ENCODE assay signal across 1 cellular context in genomic region chr10:3192856-3193635, GRCh38.
TF ChIP-seq lines count a peak whose summit lies in the region.

No MANE protein-coding gene starts in this region.

TF ChIP-seq in HEK293, 187 proteins besides CTCF, POLR2A, EP300 and RAD21 (continued from another document and continues in another):
- TF ChIP-seq ZNF121 (tag by site-specific recombination; IDR thresholded peaks at IDR 0.05) (no peak), ZNF692 (tag by site-specific recombination; IDR thresholded peaks at IDR 0.05) (no peak), ZNF24 (tag by site-specific recombination; IDR thresholded peaks at IDR 0.05) (peak; percentile 66; the same call in 1 of the 2 replicates), ZSCAN16 (tag by site-specific recombination; IDR thresholded peaks at IDR 0.05) (no peak), ZNF211 (tag by site-specific recombination; IDR thresholded peaks at IDR 0.05; ENCODE audit: low read depth) (no peak), ZNF514 (tag by site-specific recombination; IDR thresholded peaks at IDR 0.05) (no peak), ZNF600 (tag by site-specific recombination; IDR thresholded peaks at IDR 0.05) (peak; percentile 59; the same call in 1 of the 2 replicates), ZNF140 (tag by site-specific recombination; IDR thresholded peaks at IDR 0.05) (no peak), ZNF48 (tag by site-specific recombination; IDR thresholded peaks at IDR 0.05) (no peak), ZNF155 (tag by site-specific recombination; IDR thresholded peaks at IDR 0.05) (no peak), ZNF311 (tag by site-specific recombination; IDR thresholded peaks at IDR 0.05; ENCODE audit: borderline replicate concordance) (no peak), ZNF280C (tag by site-specific recombination; IDR thresholded peaks at IDR 0.05) (no peak), YY2 (tag by site-specific recombination; IDR thresholded peaks at IDR 0.05) (no peak), HOXA7 (CRISPR knock-in tag; IDR thresholded peaks at IDR 0.05; ENCODE audit: borderline replicate concordance) (no peak), IKZF3 (tag by site-specific recombination; IDR thresholded peaks at IDR 0.05) (no peak), ZNF148 (tag by site-specific recombination; IDR thresholded peaks at IDR 0.05; ENCODE audit: borderline replicate concordance) (no peak), ZNF175 (tag by site-specific recombination; IDR thresholded peaks at IDR 0.05) (no peak), ZBTB48 (tag by site-specific recombination; IDR thresholded peaks at IDR 0.05) (0 out of 2 replicates have a peak, but pooled peaks have one; percentile 41), ZNF561 (tag by site-specific recombination; IDR thresholded peaks at IDR 0.05; ENCODE audit: borderline replicate concordance) (no peak), ZNF629 (tag by site-specific recombination; IDR thresholded peaks at IDR 0.05) (peak; percentile 50), ZNF157 (tag by site-specific recombination; IDR thresholded peaks at IDR 0.05) (no peak), ZNF416 (tag by site-specific recombination; IDR thresholded peaks at IDR 0.05) (no peak), ZFHX2 (tag by site-specific recombination; conservative IDR thresholded peaks at IDR 0.05) (no peak), EGR2 (tag by site-specific recombination; IDR thresholded peaks at IDR 0.05; ENCODE audit: low read depth) (no peak), BCL11B (tag by site-specific recombination; IDR thresholded peaks at IDR 0.05; ENCODE audit: low read depth) (no peak), ZNF426 (tag by site-specific recombination; IDR thresholded peaks at IDR 0.05) (no peak), ZXDB (tag by site-specific recombination; IDR thresholded peaks at IDR 0.05) (peak; percentile 52; the same call in 1 of the 2 replicates), ZNF239 (tag by site-specific recombination; IDR thresholded peaks at IDR 0.05) (no peak), ZNF266 (tag by site-specific recombination; IDR thresholded peaks at IDR 0.05; ENCODE audit: low read depth) (no peak), KLF16 (tag by site-specific recombination; IDR thresholded peaks at IDR 0.05) (no peak), ZNF433 (tag by site-specific recombination; IDR thresholded peaks at IDR 0.05; ENCODE audit: low read depth) (no peak), ZNF843 (tag by site-specific recombination; IDR thresholded peaks at IDR 0.05) (peak; percentile 50; the same call in 1 of the 2 replicates), ZNF501 (tag by site-specific recombination; IDR thresholded peaks at IDR 0.05) (no peak), ZNF76 (tag by site-specific recombination; IDR thresholded peaks at IDR 0.05; ENCODE audit: borderline replicate concordance, low read depth) (no peak), AEBP2 (tag by site-specific recombination; IDR thresholded peaks at IDR 0.05; ENCODE audit: borderline replicate concordance) (no peak)
- TF ChIP-seq, protein P1, sequence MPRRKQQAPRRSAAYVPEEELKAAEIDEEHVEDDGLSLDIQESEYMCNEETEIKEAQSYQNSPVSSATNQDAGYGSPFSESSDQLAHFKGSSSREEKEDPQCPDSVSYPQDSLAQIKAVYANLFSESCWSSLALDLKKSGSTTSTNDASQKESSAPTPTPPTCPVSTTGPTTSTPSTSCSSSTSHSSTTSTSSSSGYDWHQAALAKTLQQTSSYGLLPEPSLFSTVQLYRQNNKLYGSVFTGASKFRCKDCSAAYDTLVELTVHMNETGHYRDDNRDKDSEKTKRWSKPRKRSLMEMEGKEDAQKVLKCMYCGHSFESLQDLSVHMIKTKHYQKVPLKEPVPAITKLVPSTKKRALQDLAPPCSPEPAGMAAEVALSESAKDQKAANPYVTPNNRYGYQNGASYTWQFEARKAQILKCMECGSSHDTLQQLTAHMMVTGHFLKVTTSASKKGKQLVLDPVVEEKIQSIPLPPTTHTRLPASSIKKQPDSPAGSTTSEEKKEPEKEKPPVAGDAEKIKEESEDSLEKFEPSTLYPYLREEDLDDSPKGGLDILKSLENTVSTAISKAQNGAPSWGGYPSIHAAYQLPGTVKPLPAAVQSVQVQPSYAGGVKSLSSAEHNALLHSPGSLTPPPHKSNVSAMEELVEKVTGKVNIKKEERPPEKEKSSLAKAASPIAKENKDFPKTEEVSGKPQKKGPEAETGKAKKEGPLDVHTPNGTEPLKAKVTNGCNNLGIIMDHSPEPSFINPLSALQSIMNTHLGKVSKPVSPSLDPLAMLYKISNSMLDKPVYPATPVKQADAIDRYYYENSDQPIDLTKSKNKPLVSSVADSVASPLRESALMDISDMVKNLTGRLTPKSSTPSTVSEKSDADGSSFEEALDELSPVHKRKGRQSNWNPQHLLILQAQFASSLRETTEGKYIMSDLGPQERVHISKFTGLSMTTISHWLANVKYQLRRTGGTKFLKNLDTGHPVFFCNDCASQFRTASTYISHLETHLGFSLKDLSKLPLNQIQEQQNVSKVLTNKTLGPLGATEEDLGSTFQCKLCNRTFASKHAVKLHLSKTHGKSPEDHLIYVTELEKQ (tag by site-specific recombination; IDR thresholded peaks at IDR 0.05; ENCODE audit: borderline replicate concordance) = no peak
- TF ChIP-seq, protein P2, sequence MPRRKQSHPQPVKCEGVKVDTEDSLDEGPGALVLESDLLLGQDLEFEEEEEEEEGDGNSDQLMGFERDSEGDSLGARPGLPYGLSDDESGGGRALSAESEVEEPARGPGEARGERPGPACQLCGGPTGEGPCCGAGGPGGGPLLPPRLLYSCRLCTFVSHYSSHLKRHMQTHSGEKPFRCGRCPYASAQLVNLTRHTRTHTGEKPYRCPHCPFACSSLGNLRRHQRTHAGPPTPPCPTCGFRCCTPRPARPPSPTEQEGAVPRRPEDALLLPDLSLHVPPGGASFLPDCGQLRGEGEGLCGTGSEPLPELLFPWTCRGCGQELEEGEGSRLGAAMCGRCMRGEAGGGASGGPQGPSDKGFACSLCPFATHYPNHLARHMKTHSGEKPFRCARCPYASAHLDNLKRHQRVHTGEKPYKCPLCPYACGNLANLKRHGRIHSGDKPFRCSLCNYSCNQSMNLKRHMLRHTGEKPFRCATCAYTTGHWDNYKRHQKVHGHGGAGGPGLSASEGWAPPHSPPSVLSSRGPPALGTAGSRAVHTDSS (tag by site-specific recombination; IDR thresholded peaks at IDR 0.05) = no peak; the same call in 1 of the 2 replicates
- TF ChIP-seq, protein P3, sequence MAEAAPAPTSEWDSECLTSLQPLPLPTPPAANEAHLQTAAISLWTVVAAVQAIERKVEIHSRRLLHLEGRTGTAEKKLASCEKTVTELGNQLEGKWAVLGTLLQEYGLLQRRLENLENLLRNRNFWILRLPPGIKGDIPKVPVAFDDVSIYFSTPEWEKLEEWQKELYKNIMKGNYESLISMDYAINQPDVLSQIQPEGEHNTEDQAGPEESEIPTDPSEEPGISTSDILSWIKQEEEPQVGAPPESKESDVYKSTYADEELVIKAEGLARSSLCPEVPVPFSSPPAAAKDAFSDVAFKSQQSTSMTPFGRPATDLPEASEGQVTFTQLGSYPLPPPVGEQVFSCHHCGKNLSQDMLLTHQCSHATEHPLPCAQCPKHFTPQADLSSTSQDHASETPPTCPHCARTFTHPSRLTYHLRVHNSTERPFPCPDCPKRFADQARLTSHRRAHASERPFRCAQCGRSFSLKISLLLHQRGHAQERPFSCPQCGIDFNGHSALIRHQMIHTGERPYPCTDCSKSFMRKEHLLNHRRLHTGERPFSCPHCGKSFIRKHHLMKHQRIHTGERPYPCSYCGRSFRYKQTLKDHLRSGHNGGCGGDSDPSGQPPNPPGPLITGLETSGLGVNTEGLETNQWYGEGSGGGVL (tag by site-specific recombination; IDR thresholded peaks at IDR 0.05) = no peak
- TF ChIP-seq, protein P4, sequence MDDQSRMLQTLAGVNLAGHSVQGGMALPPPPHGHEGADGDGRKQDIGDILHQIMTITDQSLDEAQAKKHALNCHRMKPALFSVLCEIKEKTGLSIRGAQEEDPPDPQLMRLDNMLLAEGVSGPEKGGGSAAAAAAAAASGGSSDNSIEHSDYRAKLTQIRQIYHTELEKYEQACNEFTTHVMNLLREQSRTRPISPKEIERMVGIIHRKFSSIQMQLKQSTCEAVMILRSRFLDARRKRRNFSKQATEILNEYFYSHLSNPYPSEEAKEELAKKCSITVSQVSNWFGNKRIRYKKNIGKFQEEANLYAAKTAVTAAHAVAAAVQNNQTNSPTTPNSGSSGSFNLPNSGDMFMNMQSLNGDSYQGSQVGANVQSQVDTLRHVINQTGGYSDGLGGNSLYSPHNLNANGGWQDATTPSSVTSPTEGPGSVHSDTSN (CRISPR knock-in tag; IDR thresholded peaks at IDR 0.05) = no peak
- TF ChIP-seq, protein P5, sequence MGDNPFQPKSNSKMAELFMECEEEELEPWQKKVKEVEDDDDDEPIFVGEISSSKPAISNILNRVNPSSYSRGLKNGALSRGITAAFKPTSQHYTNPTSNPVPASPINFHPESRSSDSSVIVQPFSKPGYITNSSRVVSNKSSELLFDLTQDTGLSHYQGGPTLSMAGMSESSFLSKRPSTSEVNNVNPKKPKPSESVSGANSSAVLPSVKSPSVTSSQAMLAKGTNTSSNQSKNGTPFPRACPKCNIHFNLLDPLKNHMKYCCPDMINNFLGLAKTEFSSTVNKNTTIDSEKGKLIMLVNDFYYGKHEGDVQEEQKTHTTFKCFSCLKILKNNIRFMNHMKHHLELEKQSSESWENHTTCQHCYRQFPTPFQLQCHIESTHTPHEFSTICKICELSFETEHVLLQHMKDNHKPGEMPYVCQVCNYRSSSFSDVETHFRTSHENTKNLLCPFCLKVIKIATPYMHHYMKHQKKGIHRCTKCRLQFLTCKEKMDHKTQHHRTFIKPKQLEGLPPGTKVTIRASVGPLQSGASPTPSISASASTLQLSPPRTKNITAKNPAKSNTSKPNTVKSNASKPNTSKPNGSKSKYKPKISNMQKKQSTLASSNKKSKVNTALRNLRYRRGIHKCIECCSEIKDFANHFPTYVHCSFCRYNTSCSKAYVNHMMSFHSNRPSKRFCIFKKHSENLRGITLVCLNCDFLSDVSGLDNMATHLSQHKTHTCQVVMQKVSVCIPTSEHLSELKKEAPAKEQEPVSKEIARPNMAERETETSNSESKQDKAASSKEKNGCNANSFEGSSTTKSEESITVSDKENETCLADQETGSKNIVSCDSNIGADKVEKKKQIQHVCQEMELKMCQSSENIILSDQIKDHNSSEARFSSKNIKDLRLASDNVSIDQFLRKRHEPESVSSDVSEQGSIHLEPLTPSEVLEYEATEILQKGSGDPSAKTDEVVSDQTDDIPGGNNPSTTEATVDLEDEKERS (tag by site-specific recombination; IDR thresholded peaks at IDR 0.05) = no peak
- TF ChIP-seq, protein P6, sequence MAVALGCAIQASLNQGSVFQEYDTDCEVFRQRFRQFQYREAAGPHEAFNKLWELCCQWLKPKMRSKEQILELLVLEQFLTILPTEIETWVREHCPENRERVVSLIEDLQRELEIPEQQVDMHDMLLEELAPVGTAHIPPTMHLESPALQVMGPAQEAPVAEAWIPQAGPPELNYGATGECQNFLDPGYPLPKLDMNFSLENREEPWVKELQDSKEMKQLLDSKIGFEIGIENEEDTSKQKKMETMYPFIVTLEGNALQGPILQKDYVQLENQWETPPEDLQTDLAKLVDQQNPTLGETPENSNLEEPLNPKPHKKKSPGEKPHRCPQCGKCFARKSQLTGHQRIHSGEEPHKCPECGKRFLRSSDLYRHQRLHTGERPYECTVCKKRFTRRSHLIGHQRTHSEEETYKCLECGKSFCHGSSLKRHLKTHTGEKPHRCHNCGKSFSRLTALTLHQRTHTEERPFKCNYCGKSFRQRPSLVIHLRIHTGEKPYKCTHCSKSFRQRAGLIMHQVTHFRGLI (tag by site-specific recombination; IDR thresholded peaks at IDR 0.05) = peak; percentile 17; the same call in 1 of the 2 replicates
